Comparison of ENCODE assay signal across 1 cellular context in the genomic region with DNA sequence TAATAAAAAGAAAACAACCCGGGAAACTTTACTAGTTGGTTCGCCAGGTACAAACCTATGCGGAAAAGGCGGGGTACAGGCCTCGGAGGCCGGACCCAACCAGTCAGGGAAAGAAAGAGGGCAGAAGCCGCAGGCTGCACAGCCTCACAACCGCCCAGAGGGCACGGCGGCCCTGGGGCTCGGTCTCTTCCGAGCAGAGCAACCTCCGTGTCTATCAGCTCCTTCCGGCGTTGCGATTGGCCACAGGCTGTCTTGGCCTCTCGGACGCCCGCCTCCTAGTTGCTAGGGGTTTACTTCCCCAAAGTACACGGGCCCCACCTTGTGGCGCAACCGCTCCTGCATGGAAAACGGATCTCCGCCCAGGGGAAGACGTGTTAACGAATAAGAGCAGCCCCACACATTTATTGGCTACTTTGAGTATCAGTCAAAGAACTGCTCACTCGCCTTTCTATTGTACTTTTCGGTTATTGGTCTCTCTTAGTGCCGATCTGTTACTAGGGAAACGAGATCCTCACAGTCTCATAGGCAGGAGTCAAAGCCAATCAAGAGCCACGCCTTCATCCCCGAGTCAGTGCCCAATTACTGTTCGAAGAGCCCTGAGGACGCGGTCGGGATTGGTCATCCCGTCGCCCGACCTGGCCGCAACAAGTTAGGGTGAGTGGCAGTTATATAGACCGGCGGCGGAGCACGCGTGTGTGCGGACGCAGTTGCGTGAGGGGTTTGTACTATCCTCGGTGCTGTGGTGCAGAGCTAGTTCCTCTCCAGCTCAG.
TF ChIP-seq lines count a peak whose summit lies in the region.

Gene G3BP1 (plus strand): TSS at position 696 of the 770 bp plus-strand sequence. CDS start 14,667 bp downstream, outside the sequence.

TF ChIP-seq in K562, 482 proteins besides CTCF, POLR2A, EP300 and RAD21 (continued from another document and continues in another):
- TF ChIP-seq, protein P1, sequence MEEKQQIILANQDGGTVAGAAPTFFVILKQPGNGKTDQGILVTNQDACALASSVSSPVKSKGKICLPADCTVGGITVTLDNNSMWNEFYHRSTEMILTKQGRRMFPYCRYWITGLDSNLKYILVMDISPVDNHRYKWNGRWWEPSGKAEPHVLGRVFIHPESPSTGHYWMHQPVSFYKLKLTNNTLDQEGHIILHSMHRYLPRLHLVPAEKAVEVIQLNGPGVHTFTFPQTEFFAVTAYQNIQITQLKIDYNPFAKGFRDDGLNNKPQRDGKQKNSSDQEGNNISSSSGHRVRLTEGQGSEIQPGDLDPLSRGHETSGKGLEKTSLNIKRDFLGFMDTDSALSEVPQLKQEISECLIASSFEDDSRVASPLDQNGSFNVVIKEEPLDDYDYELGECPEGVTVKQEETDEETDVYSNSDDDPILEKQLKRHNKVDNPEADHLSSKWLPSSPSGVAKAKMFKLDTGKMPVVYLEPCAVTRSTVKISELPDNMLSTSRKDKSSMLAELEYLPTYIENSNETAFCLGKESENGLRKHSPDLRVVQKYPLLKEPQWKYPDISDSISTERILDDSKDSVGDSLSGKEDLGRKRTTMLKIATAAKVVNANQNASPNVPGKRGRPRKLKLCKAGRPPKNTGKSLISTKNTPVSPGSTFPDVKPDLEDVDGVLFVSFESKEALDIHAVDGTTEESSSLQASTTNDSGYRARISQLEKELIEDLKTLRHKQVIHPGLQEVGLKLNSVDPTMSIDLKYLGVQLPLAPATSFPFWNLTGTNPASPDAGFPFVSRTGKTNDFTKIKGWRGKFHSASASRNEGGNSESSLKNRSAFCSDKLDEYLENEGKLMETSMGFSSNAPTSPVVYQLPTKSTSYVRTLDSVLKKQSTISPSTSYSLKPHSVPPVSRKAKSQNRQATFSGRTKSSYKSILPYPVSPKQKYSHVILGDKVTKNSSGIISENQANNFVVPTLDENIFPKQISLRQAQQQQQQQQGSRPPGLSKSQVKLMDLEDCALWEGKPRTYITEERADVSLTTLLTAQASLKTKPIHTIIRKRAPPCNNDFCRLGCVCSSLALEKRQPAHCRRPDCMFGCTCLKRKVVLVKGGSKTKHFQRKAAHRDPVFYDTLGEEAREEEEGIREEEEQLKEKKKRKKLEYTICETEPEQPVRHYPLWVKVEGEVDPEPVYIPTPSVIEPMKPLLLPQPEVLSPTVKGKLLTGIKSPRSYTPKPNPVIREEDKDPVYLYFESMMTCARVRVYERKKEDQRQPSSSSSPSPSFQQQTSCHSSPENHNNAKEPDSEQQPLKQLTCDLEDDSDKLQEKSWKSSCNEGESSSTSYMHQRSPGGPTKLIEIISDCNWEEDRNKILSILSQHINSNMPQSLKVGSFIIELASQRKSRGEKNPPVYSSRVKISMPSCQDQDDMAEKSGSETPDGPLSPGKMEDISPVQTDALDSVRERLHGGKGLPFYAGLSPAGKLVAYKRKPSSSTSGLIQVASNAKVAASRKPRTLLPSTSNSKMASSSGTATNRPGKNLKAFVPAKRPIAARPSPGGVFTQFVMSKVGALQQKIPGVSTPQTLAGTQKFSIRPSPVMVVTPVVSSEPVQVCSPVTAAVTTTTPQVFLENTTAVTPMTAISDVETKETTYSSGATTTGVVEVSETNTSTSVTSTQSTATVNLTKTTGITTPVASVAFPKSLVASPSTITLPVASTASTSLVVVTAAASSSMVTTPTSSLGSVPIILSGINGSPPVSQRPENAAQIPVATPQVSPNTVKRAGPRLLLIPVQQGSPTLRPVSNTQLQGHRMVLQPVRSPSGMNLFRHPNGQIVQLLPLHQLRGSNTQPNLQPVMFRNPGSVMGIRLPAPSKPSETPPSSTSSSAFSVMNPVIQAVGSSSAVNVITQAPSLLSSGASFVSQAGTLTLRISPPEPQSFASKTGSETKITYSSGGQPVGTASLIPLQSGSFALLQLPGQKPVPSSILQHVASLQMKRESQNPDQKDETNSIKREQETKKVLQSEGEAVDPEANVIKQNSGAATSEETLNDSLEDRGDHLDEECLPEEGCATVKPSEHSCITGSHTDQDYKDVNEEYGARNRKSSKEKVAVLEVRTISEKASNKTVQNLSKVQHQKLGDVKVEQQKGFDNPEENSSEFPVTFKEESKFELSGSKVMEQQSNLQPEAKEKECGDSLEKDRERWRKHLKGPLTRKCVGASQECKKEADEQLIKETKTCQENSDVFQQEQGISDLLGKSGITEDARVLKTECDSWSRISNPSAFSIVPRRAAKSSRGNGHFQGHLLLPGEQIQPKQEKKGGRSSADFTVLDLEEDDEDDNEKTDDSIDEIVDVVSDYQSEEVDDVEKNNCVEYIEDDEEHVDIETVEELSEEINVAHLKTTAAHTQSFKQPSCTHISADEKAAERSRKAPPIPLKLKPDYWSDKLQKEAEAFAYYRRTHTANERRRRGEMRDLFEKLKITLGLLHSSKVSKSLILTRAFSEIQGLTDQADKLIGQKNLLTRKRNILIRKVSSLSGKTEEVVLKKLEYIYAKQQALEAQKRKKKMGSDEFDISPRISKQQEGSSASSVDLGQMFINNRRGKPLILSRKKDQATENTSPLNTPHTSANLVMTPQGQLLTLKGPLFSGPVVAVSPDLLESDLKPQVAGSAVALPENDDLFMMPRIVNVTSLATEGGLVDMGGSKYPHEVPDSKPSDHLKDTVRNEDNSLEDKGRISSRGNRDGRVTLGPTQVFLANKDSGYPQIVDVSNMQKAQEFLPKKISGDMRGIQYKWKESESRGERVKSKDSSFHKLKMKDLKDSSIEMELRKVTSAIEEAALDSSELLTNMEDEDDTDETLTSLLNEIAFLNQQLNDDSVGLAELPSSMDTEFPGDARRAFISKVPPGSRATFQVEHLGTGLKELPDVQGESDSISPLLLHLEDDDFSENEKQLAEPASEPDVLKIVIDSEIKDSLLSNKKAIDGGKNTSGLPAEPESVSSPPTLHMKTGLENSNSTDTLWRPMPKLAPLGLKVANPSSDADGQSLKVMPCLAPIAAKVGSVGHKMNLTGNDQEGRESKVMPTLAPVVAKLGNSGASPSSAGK (IDR thresholded peaks at IDR 0.05), result peak; percentile 42; the same call in 1 of the 2 replicates
- TF ChIP-seq, protein P2, sequence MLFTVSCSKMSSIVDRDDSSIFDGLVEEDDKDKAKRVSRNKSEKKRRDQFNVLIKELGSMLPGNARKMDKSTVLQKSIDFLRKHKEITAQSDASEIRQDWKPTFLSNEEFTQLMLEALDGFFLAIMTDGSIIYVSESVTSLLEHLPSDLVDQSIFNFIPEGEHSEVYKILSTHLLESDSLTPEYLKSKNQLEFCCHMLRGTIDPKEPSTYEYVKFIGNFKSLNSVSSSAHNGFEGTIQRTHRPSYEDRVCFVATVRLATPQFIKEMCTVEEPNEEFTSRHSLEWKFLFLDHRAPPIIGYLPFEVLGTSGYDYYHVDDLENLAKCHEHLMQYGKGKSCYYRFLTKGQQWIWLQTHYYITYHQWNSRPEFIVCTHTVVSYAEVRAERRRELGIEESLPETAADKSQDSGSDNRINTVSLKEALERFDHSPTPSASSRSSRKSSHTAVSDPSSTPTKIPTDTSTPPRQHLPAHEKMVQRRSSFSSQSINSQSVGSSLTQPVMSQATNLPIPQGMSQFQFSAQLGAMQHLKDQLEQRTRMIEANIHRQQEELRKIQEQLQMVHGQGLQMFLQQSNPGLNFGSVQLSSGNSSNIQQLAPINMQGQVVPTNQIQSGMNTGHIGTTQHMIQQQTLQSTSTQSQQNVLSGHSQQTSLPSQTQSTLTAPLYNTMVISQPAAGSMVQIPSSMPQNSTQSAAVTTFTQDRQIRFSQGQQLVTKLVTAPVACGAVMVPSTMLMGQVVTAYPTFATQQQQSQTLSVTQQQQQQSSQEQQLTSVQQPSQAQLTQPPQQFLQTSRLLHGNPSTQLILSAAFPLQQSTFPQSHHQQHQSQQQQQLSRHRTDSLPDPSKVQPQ (CRISPR knock-in tag; IDR thresholded peaks at IDR 0.05; ENCODE audit: borderline replicate concordance), result peak; percentile 69; the same call in 1 of the 2 replicates
- TF ChIP-seq CXXC5 (CRISPR knock-in tag; IDR thresholded peaks at IDR 0.05) (peak; percentile 100), E2F3 (CRISPR knock-in tag; IDR thresholded peaks at IDR 0.05) (0 out of 2 replicates have a peak, but pooled peaks have one; percentile 1), NR2C1 (IDR thresholded peaks at IDR 0.05) (peak; percentile 77), NR2C1 (tag; IDR thresholded peaks at IDR 0.05) (peak; percentile 85), CREM (IDR thresholded peaks at IDR 0.05; ENCODE audit: low read depth) (peak; percentile 89), ZBTB8A (IDR thresholded peaks at IDR 0.05; ENCODE audit: partially characterized antibody) (no peak), POLR2AphosphoS2 (IDR thresholded peaks at IDR 0.05; ENCODE audit: low read length) (0 out of 2 replicates have a peak, but pooled peaks have one; percentile 90), ZNF324 (CRISPR knock-in tag; IDR thresholded peaks at IDR 0.05) (no peak), TARDBP (IDR thresholded peaks at IDR 0.05) (peak; percentile 70; the same call in 1 of the 2 replicates), ZNF24 (IDR thresholded peaks at IDR 0.05) (no peak), DDX20 (tag; IDR thresholded peaks at IDR 0.05; ENCODE audit: low read depth) (no peak), ETV6 (IDR thresholded peaks at IDR 0.05; ENCODE audit: borderline replicate concordance in 1 of 2, low read depth in 2 of 2, low read length in 1 of 2) (no peak), ETV6 (CRISPR knock-in tag; IDR thresholded peaks at IDR 0.05; ENCODE audit: borderline replicate concordance) (no peak), HMBOX1 (IDR thresholded peaks at IDR 0.05) (no peak), HDAC2 (IDR thresholded peaks at IDR 0.05) (no peak), ZNF143 (CRISPR knock-in tag; IDR thresholded peaks at IDR 0.05) (no peak), PCBP2 (IDR thresholded peaks at IDR 0.05; ENCODE audit: low read depth, low read length, poor library complexity, severe bottlenecking) (no peak), MXD1 (CRISPR knock-in tag; IDR thresholded peaks at IDR 0.05; ENCODE audit: borderline replicate concordance, poor library complexity, severe bottlenecking) (peak; percentile 80), BHLHE40 (IDR thresholded peaks at IDR 0.05; ENCODE audit: low read length) (peak; percentile 90), MAFK (IDR thresholded peaks at IDR 0.05; ENCODE audit: low read length) (no peak), ESRRB (CRISPR knock-in tag; IDR thresholded peaks at IDR 0.05; ENCODE audit: borderline replicate concordance) (no peak), TGIF2 (CRISPR knock-in tag; IDR thresholded peaks at IDR 0.05) (no peak), MECOM (CRISPR knock-in tag; IDR thresholded peaks at IDR 0.05) (no peak), CHD4 (IDR thresholded peaks at IDR 0.05; ENCODE audit: insufficient read depth, insufficient replicate concordance, low read depth, low read length, poor library complexity, severe bottlenecking) (no peak), ZNF668 (CRISPR knock-in tag; IDR thresholded peaks at IDR 0.05) (no peak), ZNF76 (CRISPR knock-in tag; IDR thresholded peaks at IDR 0.05; ENCODE audit: borderline replicate concordance) (no peak), NCOR1 (IDR thresholded peaks at IDR 0.05) (no peak), ZNF707 (CRISPR knock-in tag; conservative IDR thresholded peaks at IDR 0.05) (no peak), ZNF507 (tag; conservative IDR thresholded peaks at IDR 0.05) (no peak), RBM15 (IDR thresholded peaks at IDR 0.05; ENCODE audit: insufficient read depth, low read length) (no peak), TEAD1 (CRISPR knock-in tag; IDR thresholded peaks at IDR 0.05) (no peak)
- TF ChIP-seq, protein P3, sequence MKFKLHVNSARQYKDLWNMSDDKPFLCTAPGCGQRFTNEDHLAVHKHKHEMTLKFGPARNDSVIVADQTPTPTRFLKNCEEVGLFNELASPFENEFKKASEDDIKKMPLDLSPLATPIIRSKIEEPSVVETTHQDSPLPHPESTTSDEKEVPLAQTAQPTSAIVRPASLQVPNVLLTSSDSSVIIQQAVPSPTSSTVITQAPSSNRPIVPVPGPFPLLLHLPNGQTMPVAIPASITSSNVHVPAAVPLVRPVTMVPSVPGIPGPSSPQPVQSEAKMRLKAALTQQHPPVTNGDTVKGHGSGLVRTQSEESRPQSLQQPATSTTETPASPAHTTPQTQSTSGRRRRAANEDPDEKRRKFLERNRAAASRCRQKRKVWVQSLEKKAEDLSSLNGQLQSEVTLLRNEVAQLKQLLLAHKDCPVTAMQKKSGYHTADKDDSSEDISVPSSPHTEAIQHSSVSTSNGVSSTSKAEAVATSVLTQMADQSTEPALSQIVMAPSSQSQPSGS (CRISPR knock-in tag; IDR thresholded peaks at IDR 0.05), result no peak
- TF ChIP-seq, protein P4, sequence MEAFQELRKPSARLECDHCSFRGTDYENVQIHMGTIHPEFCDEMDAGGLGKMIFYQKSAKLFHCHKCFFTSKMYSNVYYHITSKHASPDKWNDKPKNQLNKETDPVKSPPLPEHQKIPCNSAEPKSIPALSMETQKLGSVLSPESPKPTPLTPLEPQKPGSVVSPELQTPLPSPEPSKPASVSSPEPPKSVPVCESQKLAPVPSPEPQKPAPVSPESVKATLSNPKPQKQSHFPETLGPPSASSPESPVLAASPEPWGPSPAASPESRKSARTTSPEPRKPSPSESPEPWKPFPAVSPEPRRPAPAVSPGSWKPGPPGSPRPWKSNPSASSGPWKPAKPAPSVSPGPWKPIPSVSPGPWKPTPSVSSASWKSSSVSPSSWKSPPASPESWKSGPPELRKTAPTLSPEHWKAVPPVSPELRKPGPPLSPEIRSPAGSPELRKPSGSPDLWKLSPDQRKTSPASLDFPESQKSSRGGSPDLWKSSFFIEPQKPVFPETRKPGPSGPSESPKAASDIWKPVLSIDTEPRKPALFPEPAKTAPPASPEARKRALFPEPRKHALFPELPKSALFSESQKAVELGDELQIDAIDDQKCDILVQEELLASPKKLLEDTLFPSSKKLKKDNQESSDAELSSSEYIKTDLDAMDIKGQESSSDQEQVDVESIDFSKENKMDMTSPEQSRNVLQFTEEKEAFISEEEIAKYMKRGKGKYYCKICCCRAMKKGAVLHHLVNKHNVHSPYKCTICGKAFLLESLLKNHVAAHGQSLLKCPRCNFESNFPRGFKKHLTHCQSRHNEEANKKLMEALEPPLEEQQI (IDR thresholded peaks at IDR 0.05), result no peak
